ENCODE assay signal across 24 cellular contexts in the genomic region with DNA sequence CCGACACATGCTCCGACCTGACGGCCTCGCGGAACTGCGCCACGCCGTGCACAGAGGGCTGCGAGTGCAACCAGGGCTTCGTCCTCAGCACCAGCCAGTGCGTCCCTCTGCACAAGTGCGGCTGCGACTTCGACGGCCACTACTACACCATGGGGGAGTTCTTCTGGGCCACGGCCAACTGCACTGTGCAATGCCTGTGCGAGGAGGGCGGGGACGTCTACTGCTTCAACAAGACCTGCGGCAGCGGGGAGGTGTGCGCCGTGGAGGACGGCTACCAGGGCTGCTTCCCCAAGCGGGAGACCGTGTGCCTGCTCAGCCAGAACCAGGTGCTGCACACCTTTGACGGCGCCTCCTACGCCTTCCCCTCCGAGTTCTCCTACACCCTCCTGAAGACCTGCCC.
"Had no signal": no experiment of that assay in that cellular context is flagged by ENCODE, and none has a peak within 500 bp of the region (broad histone marks: within the 10 kb centered on the region; RNA-seq: fewer than 3 reads in every experiment).

No MANE protein-coding gene starts in this region.

- H3K27me3 ChIP-seq: dorsolateral prefrontal cortex, esophagus muscularis mucosa, foreskin keratinocyte, gastrocnemius medialis, heart right ventricle, left lung had no signal

- H3K4me3 ChIP-seq: coronary artery, dorsolateral prefrontal cortex, esophagus muscularis mucosa, gastrocnemius medialis, heart right ventricle, left lung, lower lobe of right lung, mucosa of descending colon had no signal

- FAIRE-seq: colon, endothelial cell of umbilical vein, islet of Langerhans, keratinocyte had no signal

- H3K36me3 ChIP-seq: gastrocnemius medialis, heart right ventricle, left lung, lower lobe of right lung had no signal

- H3K4me1 ChIP-seq: esophagus muscularis mucosa, foreskin keratinocyte, gastrocnemius medialis, heart right ventricle, left lung, lower lobe of right lung had no signal

- H3K4me3 Mint-ChIP-seq: mesothelial cell of epicardium, naive B cell had no signal

- H3K27ac ChIP-seq: coronary artery, dorsolateral prefrontal cortex, esophagus muscularis mucosa, foreskin keratinocyte, gastrocnemius medialis, heart right ventricle, left lung, lower lobe of right lung had no signal

- DNase-seq: dermis blood vessel endothelial cell; dorsolateral prefrontal cortex; effector CD4-positive, alpha-beta T cell; effector memory CD4-positive, alpha-beta T cell; foreskin keratinocyte; gastrocnemius medialis; glutamatergic neuron; head of caudate nucleus; heart right ventricle; hippocampal formation; left cardiac atrium; left ventricle myocardium superior; lower lobe of right lung; mesenchymal stem cell; mucosa of descending colon; naive B cell had no signal

- ATAC-seq: foreskin keratinocyte, gastrocnemius medialis, heart right ventricle, left cardiac atrium, left lung, left ventricle myocardium superior, lower lobe of right lung, mucosa of descending colon had no signal

- H3K4me1 Mint-ChIP-seq: naive B cell had no signal

- H3K9me3 ChIP-seq: gastrocnemius medialis had no signal

- H3K27ac Mint-ChIP-seq: mesothelial cell of epicardium had no signal
